2 cellular contexts compared by ENCODE assay signal in genomic region chr19:38162632-38163031, GRCh38.
TF ChIP-seq lines count a peak whose summit lies in the region.

No MANE protein-coding gene starts in this region.

TF ChIP-seq in A549, 52 proteins besides CTCF, POLR2A, EP300 and RAD21 (continued from another document):
- TF ChIP-seq POLR2AphosphoS2 (conservative IDR thresholded peaks at IDR 0.05; ENCODE audit: low read length) (peak; percentile 23; the same call in 1 of the 2 replicates), HMGXB4 (CRISPR knock-in tag; IDR thresholded peaks at IDR 0.05; ENCODE audit: borderline replicate concordance) (0 out of 2 replicates have a peak, but pooled peaks have one; percentile 19), HEYL (CRISPR knock-in tag; IDR thresholded peaks at IDR 0.05) (peak; percentile 45; the same call in 1 of the 2 replicates), EHF (CRISPR knock-in tag; IDR thresholded peaks at IDR 0.05) (0 out of 2 replicates have a peak, but pooled peaks have one; percentile 28), USF2 (IDR thresholded peaks at IDR 0.05) (peak; percentile 32; the same call in 1 of the 2 replicates), CBX2 (IDR thresholded peaks at IDR 0.05; ENCODE audit: borderline replicate concordance, low read depth) (no peak), CBX8 (IDR thresholded peaks at IDR 0.05) (no peak)

TF ChIP-seq in K562, 482 proteins besides CTCF, POLR2A, EP300 and RAD21 (continued from another document):
- TF ChIP-seq PBX2 (CRISPR knock-in tag; IDR thresholded peaks at IDR 0.05; ENCODE audit: low read depth), result no peak
- TF ChIP-seq PBX2 (tag; conservative IDR thresholded peaks at IDR 0.05; ENCODE audit: low read depth), result peak; percentile 69
- no peak for TF ChIP-seq ZC3H4 (CRISPR knock-in tag; IDR thresholded peaks at IDR 0.05; ENCODE audit: borderline replicate concordance)
- TF ChIP-seq TRIM24 (IDR thresholded peaks at IDR 0.05), result peak; percentile 50 to 72; a peak in 2 of 4 replicates
- no peak for TF ChIP-seq NCOR1 (IDR thresholded peaks at IDR 0.05)
- TF ChIP-seq ATF6 (CRISPR knock-in tag; IDR thresholded peaks at IDR 0.05), result no peak
- no peak for TF ChIP-seq SNIP1 (IDR thresholded peaks at IDR 0.05; ENCODE audit: low read depth)
- peak in 1 of 2 experiments; percentile 95; a peak in 2 of 3 replicates for TF ChIP-seq CBX3 (IDR thresholded peaks at IDR 0.05; ENCODE audit: borderline replicate concordance in 1 of 2, low read length in 2 of 2)
- no peak for TF ChIP-seq SRSF9 (IDR thresholded peaks at IDR 0.05; ENCODE audit: borderline replicate concordance, low read depth, low read length)
- TF ChIP-seq CBX1 (IDR thresholded peaks at IDR 0.05; ENCODE audit: low read depth), result 0 out of 2 replicates have a peak, but pooled peaks have one; percentile 21
- TF ChIP-seq USF2 (CRISPR knock-in tag; IDR thresholded peaks at IDR 0.05), result peak; percentile 55
- TF ChIP-seq HDAC8 (tag; IDR thresholded peaks at IDR 0.05), result no peak
- TF ChIP-seq TFAM (CRISPR knock-in tag; conservative IDR thresholded peaks at IDR 0.05), result no peak
- peak; percentile 36; the same call in 1 of the 2 replicates for TF ChIP-seq MTA3 (IDR thresholded peaks at IDR 0.05; ENCODE audit: borderline replicate concordance)
- peak; percentile 89; the same call in 1 of the 2 replicates for TF ChIP-seq ZNF12 (CRISPR knock-in tag; IDR thresholded peaks at IDR 0.05)
- peak; percentile 58 for TF ChIP-seq ZEB2 (IDR thresholded peaks at IDR 0.05)
- no peak for TF ChIP-seq TAF1 (IDR thresholded peaks at IDR 0.05; ENCODE audit: control insufficient read depth, extremely low read depth, insufficient read depth, low read length, severe bottlenecking)
- TF ChIP-seq ZNF764 (CRISPR knock-in tag; IDR thresholded peaks at IDR 0.05; ENCODE audit: low read depth), result no peak
- no peak for TF ChIP-seq HSF4 (CRISPR knock-in tag; IDR thresholded peaks at IDR 0.05; ENCODE audit: borderline replicate concordance)
- 0 out of 2 replicates have a peak, but pooled peaks have one; percentile 16 for TF ChIP-seq USF1 (CRISPR knock-in tag; IDR thresholded peaks at IDR 0.05)
- TF ChIP-seq HDAC1 (IDR thresholded peaks at IDR 0.05), result no peak
- TF ChIP-seq FOSL1 (tag; conservative IDR thresholded peaks at IDR 0.05), result peak; percentile 37; the same call in 1 of the 2 replicates
- no peak for TF ChIP-seq TBL1XR1 (IDR thresholded peaks at IDR 0.05; ENCODE audit: low read length in 2 of 2)
- 0 out of 2 replicates have a peak, but pooled peaks have one; percentile 34 for TF ChIP-seq HCFC1 (IDR thresholded peaks at IDR 0.05; ENCODE audit: low read depth, low read length)
- TF ChIP-seq MTA2 (IDR thresholded peaks at IDR 0.05; ENCODE audit: low read depth), result no peak
- peak; percentile 93 for TF ChIP-seq PKNOX1 (IDR thresholded peaks at IDR 0.05)
- TF ChIP-seq TRIM28 (IDR thresholded peaks at IDR 0.05), result peak; percentile 98
- TF ChIP-seq SMAD4 (CRISPR knock-in tag; conservative IDR thresholded peaks at IDR 0.05), result no peak
- 0 out of 2 replicates have a peak, but pooled peaks have one; percentile 22 for TF ChIP-seq NBN (IDR thresholded peaks at IDR 0.05; ENCODE audit: low read depth)
- TF ChIP-seq XRCC5 (IDR thresholded peaks at IDR 0.05; ENCODE audit: low read depth, low read length), result no peak
- TF ChIP-seq RBM22 (IDR thresholded peaks at IDR 0.05; ENCODE audit: low read depth, low read length, poor library complexity, severe bottlenecking), result no peak
- peak; percentile 94 for TF ChIP-seq HLTF (IDR thresholded peaks at IDR 0.05)
- peak; percentile 48; the same call in 1 of the 2 replicates for TF ChIP-seq ZNF143 (CRISPR knock-in tag; IDR thresholded peaks at IDR 0.05)
- TF ChIP-seq ZNF717 (CRISPR knock-in tag; IDR thresholded peaks at IDR 0.05), result no peak
- TF ChIP-seq ZSCAN32 (CRISPR knock-in tag; IDR thresholded peaks at IDR 0.05), result no peak
- peak; percentile 12 for TF ChIP-seq MEIS2 (IDR thresholded peaks at IDR 0.05; ENCODE audit: partially characterized antibody)
- peak; percentile 93 for TF ChIP-seq ZNF280A (IDR thresholded peaks at IDR 0.05; ENCODE audit: low read depth, partially characterized antibody)
- TF ChIP-seq XRCC3 (IDR thresholded peaks at IDR 0.05), result peak; percentile 70; the same call in 1 of the 2 replicates
- TF ChIP-seq COPS2 (conservative IDR thresholded peaks at IDR 0.05), result no peak
